In genomic region chr12:126734738-126735137, GRCh38 we compare ENCODE assay signal across 25 cellular contexts.
"Had no signal": no experiment of that assay in that cellular context is flagged by ENCODE, and none has a peak within 500 bp of the region (broad histone marks: within the 10 kb centered on the region; RNA-seq: fewer than 3 reads in every experiment).

No MANE protein-coding gene starts in this region.

- H3K36me3 Mint-ChIP-seq: activated naive CD8-positive, alpha-beta T cell treated with anti-CD3 and anti-CD28 coated beads for 36 hours had no signal

- H3K27ac Mint-ChIP-seq: activated CD4-positive, alpha-beta T cell treated with anti-CD3 and anti-CD28 coated beads, Interleukin-2, amount 10 ng/mL, durations not matched to agents 24 days and 14 days; activated CD8-positive, alpha-beta T cell treated with anti-CD3 and anti-CD28 coated beads for 36 hours; activated naive CD8-positive, alpha-beta T cell treated with anti-CD3 and anti-CD28 coated beads for 36 hours; activated T-cell treated with anti-CD3 and anti-CD28 coated beads, Interleukin-2, amount 50 U/mL, for 72 hours; activated T-helper 17 cell treated with anti-CD3 and anti-CD28 coated beads, Interleukin-2, amount 50 U/mL, for 72 hours had no signal

- H3K4me1 ChIP-seq: SJCRH30 had no signal

- H3K4me1 Mint-ChIP-seq: activated CD4-positive, alpha-beta T cell treated with anti-CD3 and anti-CD28 coated beads, Interleukin-2, amount 10 ng/mL, durations not matched to agents 24 days and 14 days; activated naive CD8-positive, alpha-beta T cell treated with anti-CD3 and anti-CD28 coated beads for 36 hours; activated T-helper 17 cell treated with anti-CD3 and anti-CD28 coated beads, Interleukin-2, amount 50 U/mL, for 72 hours had no signal

- H3K36me3 ChIP-seq: brain microvascular endothelial cell, SJCRH30 had no signal

- DNase-seq: activated CD4-positive, alpha-beta T cell treated with anti-CD3 and anti-CD28 coated beads, Interleukin-2, amount 10 ng/mL, durations not matched to agents 24 days and 14 days; activated CD4-positive, alpha-beta T cell treated with anti-CD3 and anti-CD28 coated beads, Interleukin-2, amount 50 U/mL, for 4 hours; activated CD8-positive, alpha-beta T cell treated with anti-CD3 and anti-CD28 coated beads for 36 hours; activated effector memory CD4-positive, alpha-beta T cell treated with anti-CD3 and anti-CD28 coated beads, Interleukin-2, amount 50 U/mL, for 16 hours; activated naive CD4-positive, alpha-beta T cell; activated naive CD4-positive, alpha-beta T cell treated with anti-CD3 and anti-CD28 coated beads, Interleukin-2, amount 50 U/mL, for 16 hours; activated naive CD8-positive, alpha-beta T cell treated with anti-CD3 and anti-CD28 coated beads for 36 hours; activated T-cell treated with anti-CD3 and anti-CD28 coated beads, Interleukin-2, amount 50 U/mL, for 1 hour; activated T-cell treated with anti-CD3 and anti-CD28 coated beads, Interleukin-2, amount 50 U/mL, for 72 hours; amniotic stem cell; aorta; brain microvascular endothelial cell; central memory CD4-positive, alpha-beta T cell; NCI-H1105; NCI-H1417 treated with DMSO at 0.1 percent for 48 hours; NCI-H187 treated with DMSO at 0.1 percent for 48 hours; NCI-H2081; NCI-H524 treated with DMSO at 0.1 percent for 48 hours; NCI-H774; SHP77; SJCRH30; T1000 had no signal

- ATAC-seq: activated CD8-positive, alpha-beta T cell treated with anti-CD3 and anti-CD28 coated beads for 36 hours; activated T-cell treated with anti-CD3 and anti-CD28 coated beads, Interleukin-2, amount 50 U/mL, for 72 hours; activated T-helper 17 cell treated with anti-CD3 and anti-CD28 coated beads, Interleukin-2, amount 50 U/mL, for 72 hours; Panc1 had no signal

- H3K4me3 Mint-ChIP-seq: activated CD4-positive, alpha-beta T cell treated with anti-CD3 and anti-CD28 coated beads, Interleukin-2, amount 10 ng/mL, durations not matched to agents 24 days and 14 days; activated CD8-positive, alpha-beta T cell treated with anti-CD3 and anti-CD28 coated beads for 36 hours; activated naive CD8-positive, alpha-beta T cell treated with anti-CD3 and anti-CD28 coated beads for 36 hours; activated T-cell treated with anti-CD3 and anti-CD28 coated beads, Interleukin-2, amount 50 U/mL, for 72 hours; activated T-helper 17 cell treated with anti-CD3 and anti-CD28 coated beads, Interleukin-2, amount 50 U/mL, for 72 hours had no signal

- H3K27me3 ChIP-seq: brain microvascular endothelial cell, SJCRH30 had no signal

- H3K9me3 ChIP-seq: SJCRH30 had no signal

- H3K9me3 Mint-ChIP-seq: activated CD4-positive, alpha-beta T cell treated with anti-CD3 and anti-CD28 coated beads, Interleukin-2, amount 10 ng/mL, durations not matched to agents 24 days and 14 days; activated CD8-positive, alpha-beta T cell treated with anti-CD3 and anti-CD28 coated beads for 36 hours; activated naive CD8-positive, alpha-beta T cell treated with anti-CD3 and anti-CD28 coated beads for 36 hours had no signal

- H3K4me3 ChIP-seq: SJCRH30, SK-N-MC had no signal

- H3K27me3 Mint-ChIP-seq: activated CD4-positive, alpha-beta T cell treated with anti-CD3 and anti-CD28 coated beads, Interleukin-2, amount 10 ng/mL, durations not matched to agents 24 days and 14 days; activated CD8-positive, alpha-beta T cell treated with anti-CD3 and anti-CD28 coated beads for 36 hours; activated naive CD8-positive, alpha-beta T cell treated with anti-CD3 and anti-CD28 coated beads for 36 hours; activated T-helper 17 cell treated with anti-CD3 and anti-CD28 coated beads, Interleukin-2, amount 50 U/mL, for 72 hours had no signal

- H3K27ac ChIP-seq: brain microvascular endothelial cell, SJCRH30, SK-N-MC had no signal
